10 cellular contexts compared by ENCODE assay signal in genomic region chr15:85727068-85727467, GRCh38.
DNase-seq lines count a peak whose midpoint lies in the region; ATAC-seq and TF ChIP-seq lines count a peak whose summit lies in the region.
"Had no signal": no experiment of that assay in that cellular context is flagged by ENCODE, and none has a peak within 500 bp of the region (broad histone marks: within the 10 kb centered on the region; RNA-seq: fewer than 3 reads in every experiment).

No MANE protein-coding gene starts in this region.

- H3K9me3 Mint-ChIP-seq in activated CD4-positive, alpha-beta memory T cell treated with anti-CD3 and anti-CD28 coated beads for 36 hours: no peaks in the 10 kb centered on the region
- no peaks in the 10 kb centered on the region for H3K9me3 Mint-ChIP-seq in activated CD4-positive, alpha-beta memory T cell treated with anti-CD3 and anti-CD28 coated beads, Interleukin-2, amount 10 ng/mL, durations not matched to agents 7 days and 5 days
- H3K9me3 Mint-ChIP-seq in naive thymus-derived CD4-positive, alpha-beta T cell: no peaks in the 10 kb centered on the region

- no peak overlapping the region for H2AFZ ChIP-seq in OCI-LY7 (ENCODE audit: low read length)

- H3K27me3 Mint-ChIP-seq in activated CD4-positive, alpha-beta memory T cell treated with anti-CD3 and anti-CD28 coated beads for 36 hours: no peaks in the 10 kb centered on the region
- H3K27me3 Mint-ChIP-seq in activated CD4-positive, alpha-beta memory T cell treated with anti-CD3 and anti-CD28 coated beads, Interleukin-2, amount 10 ng/mL, durations not matched to agents 7 days and 5 days: no peaks in the 10 kb centered on the region
- H3K27me3 Mint-ChIP-seq in naive thymus-derived CD4-positive, alpha-beta T cell: no peaks in the 10 kb centered on the region

- no peaks in the 10 kb centered on the region for H3K27me3 ChIP-seq in esophagus (ENCODE audit: control insufficient read depth in 1 of 2, insufficient read depth in 2 of 2, low read length in 2 of 2)
- H3K27me3 ChIP-seq in naive thymus-derived CD4-positive, alpha-beta T cell (ENCODE audit: control insufficient read depth in 2 of 2, insufficient read depth in 2 of 2, low read length in 2 of 2): no peaks in the 10 kb centered on the region
- no peaks in the 10 kb centered on the region for H3K27me3 ChIP-seq in thyroid gland

- peak overlapping the region; percentile 55 for H3K27ac Mint-ChIP-seq in activated CD4-positive, alpha-beta memory T cell treated with anti-CD3 and anti-CD28 coated beads for 36 hours
- no peak overlapping the region for H3K27ac Mint-ChIP-seq in activated CD4-positive, alpha-beta memory T cell treated with anti-CD3 and anti-CD28 coated beads, Interleukin-2, amount 10 ng/mL, durations not matched to agents 7 days and 5 days
- H3K27ac Mint-ChIP-seq in naive thymus-derived CD4-positive, alpha-beta T cell: peak overlapping the region in 6 of 9 donors; percentile 18 to 93 (median 38)

- no peak for ATAC-seq in naive thymus-derived CD4-positive, alpha-beta T cell
- no peak for ATAC-seq in GM21526 (IDR thresholded peaks at IDR 0.05; ENCODE audit: low FRiP score, unreplicated experiment)

- no peak overlapping the region for H3K4me2 ChIP-seq in OCI-LY7 (ENCODE audit: low read length)

- peaks cover 57% of the 10 kb centered on the region for H3K4me1 Mint-ChIP-seq in activated CD4-positive, alpha-beta memory T cell treated with anti-CD3 and anti-CD28 coated beads for 36 hours (ENCODE audit: low read depth)
- H3K4me1 Mint-ChIP-seq in activated CD4-positive, alpha-beta memory T cell treated with anti-CD3 and anti-CD28 coated beads, Interleukin-2, amount 10 ng/mL, durations not matched to agents 7 days and 5 days: peaks cover 30% of the 10 kb centered on the region
- peaks cover 22 to 36% (median 27%) of the 10 kb centered on the region in 7 donors for H3K4me1 Mint-ChIP-seq in naive thymus-derived CD4-positive, alpha-beta T cell

- no peak for DNase-seq in activated CD4-positive, alpha-beta memory T cell treated with anti-CD3 and anti-CD28 coated beads for 36 hours
- DNase-seq in activated CD4-positive, alpha-beta memory T cell treated with anti-CD3 and anti-CD28 coated beads, Interleukin-2, amount 10 ng/mL, durations not matched to agents 7 days and 5 days: no peak
- no peak for DNase-seq in naive thymus-derived CD4-positive, alpha-beta T cell
- DNase-seq in thyroid gland: no peak
- no peak for DNase-seq in OCI-LY7 (ENCODE audit: low spot score)
- no peak for DNase-seq in NCI-H524 treated with DMSO at 0.1 percent for 48 hours (lab: John Stamatoyannopoulos, UW)
- DNase-seq: 8988T; stimulated activated CD4-positive, alpha-beta T cell treated with anti-CD3 and anti-CD28 coated beads, Interleukin-12 subunit alpha, Interleukin-12 subunit beta, amount 100 ng/mL, for 4 hours had no signal

- no peaks in the 10 kb centered on the region for H3K9me2 ChIP-seq in OCI-LY7 (ENCODE audit: insufficient read depth, low read length)

- H3K9me3 ChIP-seq in esophagus (ENCODE audit: control insufficient read depth in 2 of 2, insufficient read depth in 1 of 2, low read depth in 1 of 2, low read length in 1 of 2): no peaks in the 10 kb centered on the region
- no peaks in the 10 kb centered on the region for H3K9me3 ChIP-seq in naive thymus-derived CD4-positive, alpha-beta T cell (ENCODE audit: control insufficient read depth in 2 of 3, low read length in 3 of 3)
- H3K9me3 ChIP-seq in thyroid gland: no peaks in the 10 kb centered on the region
- H3K9me3 ChIP-seq in OCI-LY7 (ENCODE audit: low read length): no peaks in the 10 kb centered on the region

- H3K36me3 ChIP-seq in esophagus (ENCODE audit: control insufficient read depth in 2 of 2, insufficient read depth in 2 of 2, low read length in 1 of 2): peaks cover 7 to 22% of the 10 kb centered on the region in 2 donors
- peaks cover 30 to 93% (median 54%) of the 10 kb centered on the region in 3 experiments for H3K36me3 ChIP-seq in naive thymus-derived CD4-positive, alpha-beta T cell (ENCODE audit: control insufficient read depth in 2 of 3, insufficient read depth in 3 of 3, low read length in 3 of 3)
- H3K36me3 ChIP-seq in thyroid gland: peaks cover 51 to 58% of the 10 kb centered on the region in 2 donors
- H3K36me3 ChIP-seq in OCI-LY7 (ENCODE audit: insufficient read depth, low read length): peaks cover 99% of the 10 kb centered on the region

- H3K4me3 ChIP-seq in esophagus (ENCODE audit: low read depth in 1 of 2, low read length in 2 of 2) (no peak overlapping the region), thyroid gland (replicated peaks in 1 of 3) (no peak overlapping the region), OCI-LY7 (ENCODE audit: low read depth, low read length, poor library complexity, severe bottlenecking) (no peak overlapping the region)
- H3K4me3 ChIP-seq in naive thymus-derived CD4-positive, alpha-beta T cell (ENCODE audit: low read length): no peak overlapping the region

- no peaks in the 10 kb centered on the region for H4K20me1 ChIP-seq in OCI-LY7 (ENCODE audit: insufficient read depth, low read length)

- no TSS peak for BruUV-seq in OCI-LY7 (replicated peaks; lab: Mats Ljungman, UMichigan)

- intact Hi-C loops in activated CD4-positive, alpha-beta memory T cell treated with anti-CD3 and anti-CD28 coated beads for 36 hours (cut with micrococcal nuclease): no loop called here
- intact Hi-C loops in naive thymus-derived CD4-positive, alpha-beta T cell (cut with micrococcal nuclease): no loop called here
- intact Hi-C loops in thyroid gland (cut with DNase I) (no loop called here), OCI-LY7 (cut with micrococcal nuclease; ENCODE audit: unreplicated experiment) (loop anchor here (10.0 kb wide), 1 partner anchor 432 kb away; no protein-coding TSS in a partner anchor)

- no peak overlapping the region for H3K4me3 Mint-ChIP-seq in activated CD4-positive, alpha-beta memory T cell treated with anti-CD3 and anti-CD28 coated beads for 36 hours
- no peak overlapping the region for H3K4me3 Mint-ChIP-seq in activated CD4-positive, alpha-beta memory T cell treated with anti-CD3 and anti-CD28 coated beads, Interleukin-2, amount 10 ng/mL, durations not matched to agents 7 days and 5 days
- H3K4me3 Mint-ChIP-seq in naive thymus-derived CD4-positive, alpha-beta T cell: no peak overlapping the region

- H3K27ac ChIP-seq in esophagus (ENCODE audit: low read depth in 2 of 2, low read length in 1 of 2): peak overlapping the region; percentile 36 to 65
- H3K27ac ChIP-seq in naive thymus-derived CD4-positive, alpha-beta T cell (ENCODE audit: low read depth, low read length): no peak overlapping the region
- peak overlapping the region; percentile 45 to 86 (median 84) for H3K27ac ChIP-seq in thyroid gland
- no peak overlapping the region for H3K27ac ChIP-seq in OCI-LY7 (ENCODE audit: low read depth, low read length, poor library complexity, severe bottlenecking)

- POLR2A ChIA-PET in activated CD4-positive, alpha-beta memory T cell treated with anti-CD3 and anti-CD28 coated beads for 36 hours (lab: Charles Lee): no interaction called here
- POLR2A ChIA-PET in activated CD4-positive, alpha-beta memory T cell treated with anti-CD3 and anti-CD28 coated beads, Interleukin-2, amount 10 ng/mL, durations not matched to agents 7 days and 5 days (lab: Charles Lee): no interaction called here
- POLR2A ChIA-PET in naive thymus-derived CD4-positive, alpha-beta T cell (lab: Charles Lee): no interaction called here
- POLR2A ChIA-PET in OCI-LY7 (lab: Charles Lee): no interaction called here

- H3K36me3 Mint-ChIP-seq in activated CD4-positive, alpha-beta memory T cell treated with anti-CD3 and anti-CD28 coated beads for 36 hours: peaks cover 71% of the 10 kb centered on the region
- peaks cover 83% of the 10 kb centered on the region for H3K36me3 Mint-ChIP-seq in activated CD4-positive, alpha-beta memory T cell treated with anti-CD3 and anti-CD28 coated beads, Interleukin-2, amount 10 ng/mL, durations not matched to agents 7 days and 5 days (ENCODE audit: low read depth)
- peaks cover 24 to 67% (median 32%) of the 10 kb centered on the region in 5 donors for H3K36me3 Mint-ChIP-seq in naive thymus-derived CD4-positive, alpha-beta T cell

- no peak for TF ChIP-seq POLR2A in thyroid gland (IDR thresholded peaks at IDR 0.05)

- H3K4me1 ChIP-seq in esophagus (ENCODE audit: control insufficient read depth in 2 of 2, insufficient read depth in 2 of 2, low read length in 1 of 2): no peaks in the 10 kb centered on the region
- peaks cover 8 to 18% of the 10 kb centered on the region in 2 donors for H3K4me1 ChIP-seq in naive thymus-derived CD4-positive, alpha-beta T cell (ENCODE audit: control insufficient read depth in 2 of 2, insufficient read depth in 2 of 2, low read length in 2 of 2)
- peaks cover 29 to 45% of the 10 kb centered on the region in 2 donors for H3K4me1 ChIP-seq in thyroid gland
- no peaks in the 10 kb centered on the region for H3K4me1 ChIP-seq in OCI-LY7 (ENCODE audit: insufficient read depth, low read length, poor library complexity, severe bottlenecking)

- CTCF ChIA-PET in activated CD4-positive, alpha-beta memory T cell treated with anti-CD3 and anti-CD28 coated beads for 36 hours (lab: Charles Lee): interaction anchor here (1.3 to 8.0 kb wide), 2 partner anchors 113 to 431 kb away, joined by 4 to 92 read pairs; no protein-coding TSS in a partner anchor
- CTCF ChIA-PET in activated CD4-positive, alpha-beta memory T cell treated with anti-CD3 and anti-CD28 coated beads, Interleukin-2, amount 10 ng/mL, durations not matched to agents 7 days and 5 days (lab: Charles Lee): interaction anchor here (2.1 kb wide), 1 partner anchor 11 kb away, joined by 5 read pairs; no protein-coding TSS in a partner anchor
- CTCF ChIA-PET in naive thymus-derived CD4-positive, alpha-beta T cell (lab: Charles Lee): interaction anchor here (1.4 kb wide), 1 partner anchor 115 kb away, joined by 5 read pairs; no protein-coding TSS in a partner anchor
- CTCF ChIA-PET in OCI-LY7 (lab: Charles Lee; ENCODE audit: unreplicated experiment): no interaction called here

- 60 to 70% methylated on average over 2 of the region's 2 CpGs for WGBS in esophagus, 2 donors
- 84 to 88% methylated on average over 2 of the region's 2 CpGs for WGBS in thyroid gland, 2 donors

- H3K79me2 ChIP-seq in OCI-LY7 (ENCODE audit: insufficient read depth, low read depth, low read length): no peaks in the 10 kb centered on the region

- TF ChIP-seq CTCF in thyroid gland (IDR thresholded peaks at IDR 0.05) (no peak), OCI-LY7 (conservative IDR thresholded peaks at IDR 0.05; ENCODE audit: low read length) (no peak)

Comparison
In these comparisons a context has a peak if more than half of its experiments do, and no peak if none do; other contexts are left out.
1. H3K27ac ChIP-seq: peak in esophagus (2 of 2) and thyroid gland (3 of 3); none in naive thymus-derived CD4-positive, alpha-beta T cell (single experiment) and OCI-LY7 (single experiment).